In the genomic region with DNA sequence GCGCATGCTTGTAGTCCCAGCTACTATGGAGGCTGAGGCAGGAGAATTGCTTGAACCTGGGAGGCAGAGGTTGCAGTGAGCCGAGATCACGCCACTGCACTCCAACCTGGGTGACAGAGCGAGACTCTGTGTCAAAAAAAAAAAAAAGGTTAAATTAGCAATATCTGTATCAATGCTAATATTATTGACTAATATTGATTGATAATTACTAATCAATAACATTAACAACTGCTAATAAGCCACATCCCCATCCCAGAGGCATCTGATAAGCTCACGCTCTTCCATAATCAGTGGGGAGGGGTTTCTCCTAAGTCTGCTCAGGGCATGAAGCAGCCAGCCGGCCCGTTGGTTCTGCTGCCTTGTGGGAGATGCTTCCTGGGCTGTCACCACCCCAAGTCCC, we compare ENCODE assay signal across 2 cellular contexts.
TF ChIP-seq lines count a peak whose summit lies in the region.

No MANE protein-coding gene starts in this region.

TF ChIP-seq in GM12878, 131 proteins besides CTCF, POLR2A, EP300 and RAD21:
- peak; percentile 21 for TF ChIP-seq BCL3 (IDR thresholded peaks at IDR 0.05; ENCODE audit: borderline replicate concordance, insufficient read depth, low read depth, low read length, poor library complexity, severe bottlenecking)
TF ChIP-seq in GM12878: peak in this region for 1; not testable (repeated sequence) for 130.

TF ChIP-seq in K562, 482 proteins besides CTCF, POLR2A, EP300 and RAD21:
- TF ChIP-seq DACH1 (IDR thresholded peaks at IDR 0.05; ENCODE audit: partially characterized antibody) (peak; percentile 89), CUX1 (CRISPR knock-in tag; IDR thresholded peaks at IDR 0.05) (peak; percentile 86; the same call in 1 of the 2 replicates)
TF ChIP-seq in K562: peak in this region for 2; not testable (repeated sequence) for 480.
